Comparison of ENCODE assay signal across 15 cellular contexts in the genomic region with DNA sequence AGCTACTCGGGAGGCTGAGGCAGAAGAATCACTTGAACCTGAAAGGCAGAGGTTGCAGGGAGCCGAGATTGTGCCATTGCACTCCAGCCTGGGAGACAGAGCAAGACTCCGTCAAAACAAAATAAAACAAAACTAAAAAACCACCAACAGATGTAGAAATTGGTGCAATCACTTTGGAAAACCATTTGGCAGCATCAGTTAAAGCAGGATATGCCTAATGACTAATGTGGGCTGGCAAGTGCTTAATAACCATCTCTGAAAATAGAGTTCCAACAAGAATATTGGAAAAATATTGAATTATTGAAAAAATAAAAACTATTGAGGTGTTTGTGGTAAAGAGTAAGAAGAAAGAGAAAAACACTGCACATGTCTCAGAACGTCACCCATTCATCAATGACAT. TPM values are rescaled to one million over a fixed set of nuclear protein-coding genes. Genes with fewer than 3 reads are reported as not detected.
A peak's percentile ranks its signal among the peaks of the same experiment; 100 is the strongest.
DNase-seq lines count a peak whose midpoint lies in the region; ATAC-seq and TF ChIP-seq lines count a peak whose summit lies in the region.
"Had no signal": no experiment of that assay in that cellular context is flagged by ENCODE, and none has a peak within 500 bp of the region (broad histone marks: within the 10 kb centered on the region; RNA-seq: fewer than 3 reads in every experiment).

No MANE protein-coding gene starts in this region.

- H3K4me2 ChIP-seq in GM23248 (ENCODE audit: unreplicated experiment): no peak overlapping the region

- no peaks in the 10 kb centered on the region for H3K9me3 Mint-ChIP-seq in MCF 10A (ENCODE audit: unreplicated experiment)
- H3K9me3 Mint-ChIP-seq: CD14-positive monocyte; CD8-positive, alpha-beta T cell; IgD-negative memory B cell had no signal

- no peak overlapping the region for H3K4me3 Mint-ChIP-seq in MCF 10A (ENCODE audit: unreplicated experiment)
- H3K4me3 Mint-ChIP-seq: CD14-positive monocyte; CD8-positive, alpha-beta T cell; IgD-negative memory B cell had no signal

- in situ Hi-C loops in GM23248 (cut with MboI): loop anchor here (10.0 kb wide), 1 partner anchor 153 kb away; no protein-coding TSS in a partner anchor

- H2AFZ ChIP-seq in GM23248: no peak overlapping the region

- H3K27me3 Mint-ChIP-seq in MCF 10A (ENCODE audit: insufficient read depth, unreplicated experiment): peaks cover 29% of the 10 kb centered on the region

- H3F3A ChIP-seq in GM23248 (ENCODE audit: insufficient read depth): peaks cover 4% of the 10 kb centered on the region; the same call in 1 of the 2 replicates

- DNase-seq in GM23248: peak; percentile 54
- DNase-seq in fibroblast of gingiva (ENCODE audit: low read depth): peak; percentile 15
- peak; percentile 40 for DNase-seq in myocyte (ENCODE audit: low read depth)
- no peak for DNase-seq in caudate nucleus (lab: John Stamatoyannopoulos, UW)
- DNase-seq in MCF 10A (ENCODE audit: unreplicated experiment): no peak
- no peak for DNase-seq in thyroid gland
- DNase-seq: Caco-2; CD8-positive, alpha-beta T cell; DND-41; GDM1 had no signal

- H3K27ac Mint-ChIP-seq in MCF 10A (ENCODE audit: low read depth, unreplicated experiment): no peak overlapping the region
- H3K27ac Mint-ChIP-seq: CD8-positive, alpha-beta T cell; IgD-negative memory B cell had no signal

- no peaks in the 10 kb centered on the region for H3K9me2 ChIP-seq in GM23248 (ENCODE audit: insufficient read depth)

- no peak for TF ChIP-seq CTCF in MCF 10A (IDR thresholded peaks at IDR 0.05; ENCODE audit: unreplicated experiment)
- TF ChIP-seq CTCF in thyroid gland (IDR thresholded peaks at IDR 0.05): no peak

- no peak overlapping the region for H3K9ac ChIP-seq in GM23248

- H3K9me3 ChIP-seq in GM23248 (ENCODE audit: low read depth) (no peaks in the 10 kb centered on the region), thyroid gland (no peaks in the 10 kb centered on the region)
- H3K9me3 ChIP-seq: Caco-2 had no signal

- no peaks in the 10 kb centered on the region for H3K79me2 ChIP-seq in GM23248 (ENCODE audit: insufficient read depth)

- H3K36me3 ChIP-seq in GM23248 (ENCODE audit: low read depth): no peaks in the 10 kb centered on the region
- no peaks in the 10 kb centered on the region for H3K36me3 ChIP-seq in thyroid gland

- no peaks in the 10 kb centered on the region for H4K20me1 ChIP-seq in GM23248 (ENCODE audit: insufficient read depth)

- ATAC-seq in GM21447 (IDR thresholded peaks at IDR 0.05; ENCODE audit: unreplicated experiment): no peak
- ATAC-seq: CD8-positive, alpha-beta T cell; HCT116 had no signal

- H3K36me3 Mint-ChIP-seq in MCF 10A (ENCODE audit: insufficient read depth, unreplicated experiment): no peaks in the 10 kb centered on the region
- H3K36me3 Mint-ChIP-seq: CD14-positive monocyte; CD8-positive, alpha-beta T cell had no signal

- no peak for TF ChIP-seq POLR2A in thyroid gland (IDR thresholded peaks at IDR 0.05)

- H3K4me1 Mint-ChIP-seq in MCF 10A (ENCODE audit: insufficient read depth, unreplicated experiment): peaks cover 15% of the 10 kb centered on the region
- H3K4me1 Mint-ChIP-seq: IgD-negative memory B cell had no signal

- no peak overlapping the region for H3K27ac ChIP-seq in GM23248
- H3K27ac ChIP-seq in caudate nucleus (ENCODE audit: low read depth, low read length): no peak overlapping the region
- H3K27ac ChIP-seq in thyroid gland: no peak overlapping the region

- intact Hi-C loops in MCF 10A (cut with micrococcal nuclease) (no loop called here), thyroid gland (cut with DNase I) (no loop called here)

- no peak overlapping the region for H3K4me3 ChIP-seq in GM23248
- H3K4me3 ChIP-seq in thyroid gland (replicated peaks in 1 of 3): no peak overlapping the region

- 10 to 14% methylated on average over 4 of the region's 4 CpGs for WGBS in GM23248 (ENCODE audit: low coverage in 1 of 2, low lambda C conversion rate in 2 of 2, missing lambda C conversion rate in 2 of 2), 2 experiments
- WGBS in thyroid gland, 2 donors: 94 to 97% methylated on average over 4 of the region's 4 CpGs

- CTCF ChIA-PET in MCF 10A (lab: Yijun Ruan, JAX): interaction anchor here (1.1 to 1.3 kb wide), 3 partner anchors 77 to 210 kb away, joined by 3 read pairs; no protein-coding TSS in a partner anchor

- H3K27me3 ChIP-seq in GM23248 (replicated peaks; ENCODE audit: insufficient read depth): peaks cover 26% of the 10 kb centered on the region
- H3K27me3 ChIP-seq in thyroid gland: no peaks in the 10 kb centered on the region

- POLR2A ChIA-PET in MCF 10A (lab: Yijun Ruan, JAX): no interaction called here

- H3K4me1 ChIP-seq in GM23248 (ENCODE audit: insufficient read depth): peaks cover 9% of the 10 kb centered on the region
- H3K4me1 ChIP-seq in thyroid gland: peaks cover 31 to 32% of the 10 kb centered on the region in 2 donors

- BruUV-seq in MCF 10A (replicated peaks; lab: Mats Ljungman, UMichigan): no TSS peak

RNA-seq across cellular contexts. Expression of gene RTP3, which starts 16.1 kb away (rescaled TPM):
- total RNA-seq in GM23248 (2014; rRNA removed; shearing (Covaris generic)): not detected in 2 replicates
- polyA plus RNA-seq in GM23248 (2016; fragmentation: Nextera tagmentation; extraction: Ambion mirVana): not detected in 2 replicates
- total RNA-seq in myocyte: not detected in 2 replicates
- polyA plus RNA-seq in myocyte (2012): not detected
- total RNA-seq in MCF 10A (2022): not detected in 2 replicates
- not detected for total RNA-seq in thyroid gland
- total RNA-seq: Caco-2; CD8-positive, alpha-beta T cell had no signal
- polyA plus RNA-seq: BJ, CD14-positive monocyte, IgD-negative memory B cell had no signal

RNA-seq across cellular contexts. Expression of gene LTF, which starts 16.9 kb away (rescaled TPM):
- not detected in 2 replicates for total RNA-seq in GM23248 (2014; rRNA removed; shearing (Covaris generic))
- not detected in 2 replicates for polyA plus RNA-seq in GM23248 (2016; fragmentation: Nextera tagmentation; extraction: Ambion mirVana)
- total RNA-seq in myocyte (2.2 and 5.6 TPM in 2 replicates), MCF 10A (2022) (not detected in 2 replicates), thyroid gland (10 to 100 TPM in 3 of 4 donors, 1 to 10 TPM in 1; 6.3 to 48.6 (median 32.5) TPM)
- polyA plus RNA-seq in myocyte (2012): 0.21 TPM
- total RNA-seq: Caco-2; CD8-positive, alpha-beta T cell had no signal
- polyA plus RNA-seq: BJ, CD14-positive monocyte, IgD-negative memory B cell had no signal

Comparison
In these comparisons a context has a peak if more than half of its experiments do, and no peak if none do; other contexts are left out.
1. DNase-seq: peak in GM23248 (single experiment), fibroblast of gingiva (single experiment) and myocyte (single experiment); none in caudate nucleus (0 of 61), MCF 10A (single experiment) and thyroid gland (0 of 2).